In the genomic region with DNA sequence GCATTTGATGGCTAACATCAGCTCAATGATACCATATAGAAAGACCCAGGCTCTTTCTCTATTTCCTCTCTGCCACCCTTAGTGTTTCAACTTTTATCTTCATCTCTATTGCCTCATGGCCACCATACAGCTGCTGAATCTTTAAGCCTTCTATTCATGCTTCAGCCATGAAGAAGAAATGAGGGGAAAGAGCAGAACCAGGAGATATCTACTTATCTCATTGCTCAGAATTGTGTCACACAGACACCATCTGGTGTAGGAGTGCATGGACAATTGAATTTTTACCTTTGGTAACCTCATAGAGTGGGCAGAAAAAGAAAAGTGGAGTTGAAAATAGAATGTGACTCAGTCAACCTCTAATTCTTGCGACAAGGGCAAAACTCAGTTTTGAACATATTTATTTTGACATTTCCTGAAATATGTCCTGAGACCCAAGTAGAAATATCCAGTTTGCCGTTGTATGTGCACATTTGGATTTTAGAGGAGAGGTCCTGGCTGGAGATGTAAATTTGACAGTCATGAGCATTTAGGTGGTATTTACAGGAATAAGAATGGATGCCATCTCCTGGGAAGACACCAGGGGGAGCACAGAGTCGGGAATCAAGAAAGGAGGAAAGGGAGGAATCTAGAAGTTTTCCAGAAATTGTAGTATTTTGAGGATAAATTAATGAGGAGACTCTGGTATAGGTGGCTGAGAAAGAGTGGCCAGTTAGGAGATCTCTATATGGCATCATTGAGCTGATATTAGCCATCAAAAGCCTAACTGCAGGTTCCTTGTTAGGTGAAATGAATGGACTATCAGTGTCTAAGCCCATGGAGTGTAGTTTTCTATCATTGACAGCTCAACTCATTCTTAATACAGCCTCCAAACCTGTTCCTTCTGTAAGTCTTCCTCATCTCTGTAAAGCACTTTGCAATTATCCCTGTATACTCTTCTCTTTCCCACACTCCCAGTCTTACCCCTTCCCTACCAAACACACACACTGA, we compare ENCODE assay signal across 8 cellular contexts. TPM values are rescaled to one million over a fixed set of nuclear protein-coding genes. Genes with fewer than 3 reads are reported as not detected.
DNase-seq lines count a peak whose midpoint lies in the region; ATAC-seq and TF ChIP-seq lines count a peak whose summit lies in the region.

No MANE protein-coding gene starts in this region.

- no peak for ATAC-seq in HG03135 (IDR thresholded peaks at IDR 0.05; ENCODE audit: unreplicated experiment)

- H3K27me3 ChIP-seq in vagina, result no peaks in the 10 kb centered on the region

- TF ChIP-seq CTCF in NB4 (IDR thresholded peaks at IDR 0.05; ENCODE audit: low read depth, low read length), result peak; percentile 55
- TF ChIP-seq CTCF in vagina (IDR thresholded peaks at IDR 0.05), result peak in 1 of 3 experiments; percentile 69

- intact Hi-C loops in vagina (cut with DNase I), result loop anchor here (10.0 kb wide), 1 partner anchor 357 kb away; no protein-coding TSS in a partner anchor

- H3K9me3 ChIP-seq in vagina, result no peaks in the 10 kb centered on the region

- H3K4me1 ChIP-seq in vagina, result no peaks in the 10 kb centered on the region

- no peak overlapping the region for H3K27ac ChIP-seq in vagina

- H3K36me3 ChIP-seq in vagina, result no peaks in the 10 kb centered on the region

- DNase-seq in DMS53 treated with DMSO at 0.1 percent for 48 hours (lab: John Stamatoyannopoulos, UW; ENCODE audit: unreplicated experiment) (peak; percentile 40), NB4 (ENCODE audit: low read depth) (peak; percentile 40), dedifferentiated amniotic fluid mesenchymal stem cell (ENCODE audit: extremely low spot score) (peak; percentile 44), midbrain (lab: John Stamatoyannopoulos, UW) (peak; percentile 42), DMS153 treated with DMSO at 0.1 percent for 48 hours (lab: John Stamatoyannopoulos, UW; ENCODE audit: unreplicated experiment) (no peak), mesenteric fat pad (ENCODE audit: low spot score) (no peak), vagina (ENCODE audit: extremely low spot score in 2 of 2) (no peak)

- H3K4me3 ChIP-seq in NB4 (ENCODE audit: low read depth, low read length), result no peak overlapping the region
- H3K4me3 ChIP-seq in vagina, result no peak overlapping the region

- TF ChIP-seq POLR2A in NB4 (IDR thresholded peaks at IDR 0.05; ENCODE audit: extremely low read depth, insufficient read length), result no peak
- no peak for TF ChIP-seq POLR2A in vagina (IDR thresholded peaks at IDR 0.05)

RNA-seq across cellular contexts. Expression of gene GAPT, which starts 7.0 kb away (rescaled TPM):
- total RNA-seq in mesenteric fat pad (2.0 TPM), vagina (not detected)

RNA-seq across cellular contexts. Expression of gene PLK2, which starts 38.4 kb away (rescaled TPM):
- total RNA-seq in mesenteric fat pad, result 23.7 TPM
- total RNA-seq in vagina, result 169 TPM

Comparison
In these comparisons a context has a peak if more than half of its experiments do, and no peak if none do; other contexts are left out.
1. DNase-seq: peak in DMS53 treated with DMSO at 0.1 percent for 48 hours (single experiment), NB4 (single experiment), dedifferentiated amniotic fluid mesenchymal stem cell (single experiment) and midbrain (single experiment); none in DMS153 treated with DMSO at 0.1 percent for 48 hours (single experiment), mesenteric fat pad (single experiment) and vagina (0 of 2).